ENCODE assay signal across 8 cellular contexts in genomic region chr17:17439971-17440843, GRCh38. TPM values are rescaled to one million over a fixed set of nuclear protein-coding genes. Genes with fewer than 3 reads are reported as not detected.
DNase-seq lines count a peak whose midpoint lies in the region; TF ChIP-seq lines count a peak whose summit lies in the region.

No MANE protein-coding gene starts in this region.

- H3K27ac Mint-ChIP-seq in progenitor cell of endocrine pancreas = peak overlapping the region; percentile 61

- H3K4me1 Mint-ChIP-seq in progenitor cell of endocrine pancreas (ENCODE audit: low read depth) = peaks cover 12% of the 10 kb centered on the region

- H3K36me3 Mint-ChIP-seq in progenitor cell of endocrine pancreas (ENCODE audit: insufficient read depth) = no peaks in the 10 kb centered on the region

- H3K4me3 ChIP-seq in LNCaP clone FGC (ENCODE audit: low read depth, low read length) = no peak overlapping the region

- H3K9me3 Mint-ChIP-seq in progenitor cell of endocrine pancreas (ENCODE audit: low read depth) = no peaks in the 10 kb centered on the region

- peak; percentile 80 for DNase-seq in DMS 273 (lab: John Stamatoyannopoulos, UW; ENCODE audit: unreplicated experiment)
- no peak for DNase-seq in LNCaP clone FGC (ENCODE audit: low read depth)
- peak; percentile 73 for DNase-seq in RKO (ENCODE audit: low spot score)
- DNase-seq in activated T-helper 1 cell treated with Interleukin-2 at 50 U/mL for 16 hours (ENCODE audit: low read depth) = peak; percentile 57
- DNase-seq in germinal center (ENCODE audit: low spot score) = peak; percentile 68
- peak; percentile 38 for DNase-seq in progenitor cell of endocrine pancreas (ENCODE audit: low spot score, unreplicated experiment)
- DNase-seq in dedifferentiated amniotic fluid mesenchymal stem cell (ENCODE audit: extremely low spot score) = no peak
- no peak for DNase-seq in amniotic stem cell (lab: John Stamatoyannopoulos, UW)

- peak; percentile 37 for TF ChIP-seq CTCF in LNCaP clone FGC (IDR thresholded peaks at IDR 0.05; ENCODE audit: control insufficient read depth, extremely low read depth, insufficient read depth)
- peak; percentile 57 for TF ChIP-seq CTCF in progenitor cell of endocrine pancreas (IDR thresholded peaks at IDR 0.05; ENCODE audit: unreplicated experiment)

- H3K27me3 Mint-ChIP-seq in progenitor cell of endocrine pancreas = peaks cover under 1% of the 10 kb centered on the region

- no peak overlapping the region for H3K4me3 Mint-ChIP-seq in progenitor cell of endocrine pancreas (ENCODE audit: low read depth)

RNA-seq across cellular contexts. Expression of gene MED9, which starts 36.6 kb away (rescaled TPM):
- total RNA-seq in progenitor cell of endocrine pancreas = 17.0 and 17.7 TPM in 2 replicates

RNA-seq across cellular contexts. Expression of gene RASD1, which starts 56.0 kb away (rescaled TPM):
- total RNA-seq in progenitor cell of endocrine pancreas = 4.6 and 5.6 TPM in 2 replicates

Comparison
In these comparisons a context has a peak if more than half of its experiments do, and no peak if none do; other contexts are left out.
1. DNase-seq: peak in DMS 273 (single experiment), RKO (single experiment), activated T-helper 1 cell treated with Interleukin-2 at 50 U/mL for 16 hours (single experiment), germinal center (single experiment) and progenitor cell of endocrine pancreas (single experiment); none in LNCaP clone FGC (single experiment), dedifferentiated amniotic fluid mesenchymal stem cell (single experiment) and amniotic stem cell (single experiment).